In the genomic region with DNA sequence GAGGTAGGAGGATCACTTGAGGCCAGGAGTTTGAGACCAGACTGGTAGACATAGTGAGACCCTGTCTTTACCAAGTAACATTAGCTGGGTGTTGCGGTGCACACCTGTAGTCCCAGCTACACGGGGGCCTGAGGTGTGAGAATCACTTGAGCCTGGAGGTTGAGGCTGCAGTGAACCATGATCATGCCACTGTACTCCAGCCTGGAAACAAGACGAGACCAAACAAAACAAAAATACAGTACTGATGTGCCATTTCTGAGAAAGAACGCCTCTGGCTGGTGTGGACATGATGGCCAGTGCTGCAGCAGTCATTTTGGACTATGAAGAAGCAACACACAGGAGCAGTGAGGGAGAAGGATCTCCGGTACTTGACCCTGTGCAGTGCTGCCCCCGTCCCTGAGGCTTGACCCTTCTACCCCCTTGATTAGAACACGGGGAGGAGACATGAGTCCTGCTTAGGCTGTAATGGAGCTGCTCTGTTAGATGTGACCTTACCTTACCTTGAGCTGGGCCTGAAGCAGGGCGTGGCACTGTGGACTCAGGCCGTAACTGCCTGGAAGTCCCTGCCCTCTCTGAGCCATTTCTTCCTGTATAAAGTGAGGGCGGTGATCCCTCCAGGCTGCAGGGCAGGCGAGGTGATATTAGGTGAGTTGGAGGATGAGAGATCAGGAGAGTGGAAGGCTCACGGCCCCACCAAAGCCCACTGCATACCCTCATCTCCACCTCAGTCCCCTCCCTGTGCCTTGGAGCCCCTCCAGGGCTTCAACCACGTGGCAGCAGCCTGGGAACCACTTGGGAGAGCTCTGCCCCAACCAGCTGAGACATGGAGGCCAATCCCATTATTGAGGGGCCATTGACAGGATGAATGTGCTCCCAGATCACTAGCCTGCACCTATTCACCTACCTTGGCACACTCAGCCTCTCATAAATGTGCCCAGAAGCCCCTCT, we compare ENCODE assay signal across 11 cellular contexts. TPM values are rescaled to one million over a fixed set of nuclear protein-coding genes. Genes with fewer than 3 reads are reported as not detected.
DNase-seq lines count a peak whose midpoint lies in the region; FAIRE-seq and TF ChIP-seq lines count a peak whose summit lies in the region.
"Had no signal": no experiment of that assay in that cellular context is flagged by ENCODE, and none has a peak within 500 bp of the region (broad histone marks: within the 10 kb centered on the region; RNA-seq: fewer than 3 reads in every experiment).

No MANE protein-coding gene starts in this region.

- no peak overlapping the region for H3K4me3 Mint-ChIP-seq in activated CD4-positive, alpha-beta T cell treated with anti-CD3 and anti-CD28 coated beads, Interleukin-2, amount 10 ng/mL, durations not matched to agents 7 days and 5 days

- FAIRE-seq in bronchial epithelial cell (lab: Jason Lieb, UNC): no peak

- DNase-seq in activated CD4-positive, alpha-beta T cell treated with anti-CD3 and anti-CD28 coated beads, Interleukin-2, amount 10 ng/mL, durations not matched to agents 7 days and 5 days: no peak
- no peak for DNase-seq in activated CD4-positive, alpha-beta T cell treated with anti-CD3 and anti-CD28 coated beads for 4 hours
- DNase-seq in NT2/D1 (ENCODE audit: low read depth, low spot score): no peak
- DNase-seq in bronchial epithelial cell (ENCODE audit: low read depth): peak; percentile 44
- peak; percentile 39 for DNase-seq in stimulated activated CD4-positive, alpha-beta T cell treated with anti-CD3 and anti-CD28 coated beads, Interleukin-4, amount 100 ng/mL, for 24 hours
- DNase-seq in amygdala (lab: John Stamatoyannopoulos, UW): no peak
- no peak for DNase-seq in DMS114 treated with DMSO at 0.1 percent for 48 hours (lab: John Stamatoyannopoulos, UW; ENCODE audit: unreplicated experiment)
- DNase-seq in DMS79 treated with DMSO at 0.1 percent for 48 hours (lab: John Stamatoyannopoulos, UW): no peak
- DNase-seq: left ventricle myocardium superior had no signal

- H3K4me1 ChIP-seq in NT2/D1 (ENCODE audit: insufficient read depth, insufficient read length): peaks cover 26% of the 10 kb centered on the region

- H3K4me3 ChIP-seq in NT2/D1 (ENCODE audit: insufficient read length, low read depth) (no peak overlapping the region), bronchial epithelial cell (ENCODE audit: low read depth, low read length) (no peak overlapping the region)
- H3K4me3 ChIP-seq: BLaER1, cardiac muscle cell had no signal

- H3K9me3 ChIP-seq in NT2/D1 (ENCODE audit: insufficient read depth, low read length): no peaks in the 10 kb centered on the region
- H3K9me3 ChIP-seq: BLaER1 had no signal

- peaks cover 37% of the 10 kb centered on the region for H3K36me3 Mint-ChIP-seq in activated CD4-positive, alpha-beta T cell treated with anti-CD3 and anti-CD28 coated beads, Interleukin-2, amount 10 ng/mL, durations not matched to agents 7 days and 5 days (ENCODE audit: low read depth)

- H3K4me1 Mint-ChIP-seq in activated CD4-positive, alpha-beta T cell treated with anti-CD3 and anti-CD28 coated beads, Interleukin-2, amount 10 ng/mL, durations not matched to agents 7 days and 5 days: peaks cover 15% of the 10 kb centered on the region

- CTCF ChIA-PET in activated CD4-positive, alpha-beta T cell treated with anti-CD3 and anti-CD28 coated beads, Interleukin-2, amount 10 ng/mL, durations not matched to agents 7 days and 5 days (lab: Charles Lee): interaction anchor here (0.7 to 20.4 kb wide), 3 partner anchors 11 to 68 kb away, joined by 3 to 326 read pairs (median 5); partner anchors contain the start of gene CCDC124

- POLR2A ChIA-PET in activated CD4-positive, alpha-beta T cell treated with anti-CD3 and anti-CD28 coated beads, Interleukin-2, amount 10 ng/mL, durations not matched to agents 7 days and 5 days (lab: Charles Lee): interaction anchor here (0.6 kb wide), 1 partner anchor 226 kb away, joined by 3 read pairs; no protein-coding TSS in a partner anchor

- H3K36me3 ChIP-seq in NT2/D1 (ENCODE audit: insufficient read depth, insufficient read length, low read length): peaks cover 44% of the 10 kb centered on the region
- H3K36me3 ChIP-seq in bronchial epithelial cell (ENCODE audit: control insufficient read depth, insufficient read depth, low read length): peaks cover 26% of the 10 kb centered on the region

- H3K9me3 Mint-ChIP-seq in activated CD4-positive, alpha-beta T cell treated with anti-CD3 and anti-CD28 coated beads, Interleukin-2, amount 10 ng/mL, durations not matched to agents 7 days and 5 days: no peaks in the 10 kb centered on the region

- H3K27ac Mint-ChIP-seq in activated CD4-positive, alpha-beta T cell treated with anti-CD3 and anti-CD28 coated beads, Interleukin-2, amount 10 ng/mL, durations not matched to agents 7 days and 5 days: peak overlapping the region; percentile 4

- H3K27me3 ChIP-seq in NT2/D1 (ENCODE audit: insufficient read depth, insufficient read length): peaks cover 5% of the 10 kb centered on the region
- H3K27me3 ChIP-seq in bronchial epithelial cell (ENCODE audit: control insufficient read depth, insufficient read depth, low read length): peaks cover 2% of the 10 kb centered on the region

- peak overlapping the region; percentile 13 for H3K9ac ChIP-seq in NT2/D1 (ENCODE audit: insufficient read length, low read depth)
- H3K9ac ChIP-seq: BLaER1 had no signal

- TF ChIP-seq CTCF in bronchial epithelial cell (IDR thresholded peaks at IDR 0.05; ENCODE audit: insufficient read depth, low read length, severe bottlenecking): no peak

- no peaks in the 10 kb centered on the region for H3K27me3 Mint-ChIP-seq in activated CD4-positive, alpha-beta T cell treated with anti-CD3 and anti-CD28 coated beads, Interleukin-2, amount 10 ng/mL, durations not matched to agents 7 days and 5 days

RNA-seq across cellular contexts. Expression of gene RPL18A, which starts 5.9 kb away (rescaled TPM):
- 1,000 to 10,000 TPM; 2,216 to 2,434 TPM for total RNA-seq in activated CD4-positive, alpha-beta T cell treated with anti-CD3 and anti-CD28 coated beads, Interleukin-2, amount 10 ng/mL, durations not matched to agents 7 days and 5 days
- total RNA-seq in bronchial epithelial cell: 1,530 and 1,590 TPM in 2 replicates

RNA-seq across cellular contexts. Expression of gene SLC5A5, which starts 6.1 kb away (rescaled TPM):
- 1 to 10 TPM; 1.7 to 2.2 TPM for total RNA-seq in activated CD4-positive, alpha-beta T cell treated with anti-CD3 and anti-CD28 coated beads, Interleukin-2, amount 10 ng/mL, durations not matched to agents 7 days and 5 days
- under 0.01 and 0.13 TPM in 2 replicates for total RNA-seq in bronchial epithelial cell
- total RNA-seq: left ventricle myocardium superior had no signal

RNA-seq across cellular contexts. Expression of gene JAK3, which starts 17.9 kb away (rescaled TPM):
- 100 to 1,000 TPM; 172 to 176 TPM for total RNA-seq in activated CD4-positive, alpha-beta T cell treated with anti-CD3 and anti-CD28 coated beads, Interleukin-2, amount 10 ng/mL, durations not matched to agents 7 days and 5 days
- 0.26 TPM in 2 replicates for total RNA-seq in bronchial epithelial cell

RNA-seq across cellular contexts. Expression of gene INSL3, which starts 44.3 kb away (rescaled TPM):
- total RNA-seq in activated CD4-positive, alpha-beta T cell treated with anti-CD3 and anti-CD28 coated beads, Interleukin-2, amount 10 ng/mL, durations not matched to agents 7 days and 5 days: 1 to 10 TPM; 6.8 to 7.4 TPM
- not detected in 2 replicates for total RNA-seq in bronchial epithelial cell
- total RNA-seq: left ventricle myocardium superior had no signal

Comparison
In these comparisons a context has a peak if more than half of its experiments do, and no peak if none do; other contexts are left out.
1. DNase-seq: peak in bronchial epithelial cell (single experiment) and stimulated activated CD4-positive, alpha-beta T cell treated with anti-CD3 and anti-CD28 coated beads, Interleukin-4, amount 100 ng/mL, for 24 hours (single experiment); none in activated CD4-positive, alpha-beta T cell treated with anti-CD3 and anti-CD28 coated beads, Interleukin-2, amount 10 ng/mL, durations not matched to agents 7 days and 5 days (single experiment), activated CD4-positive, alpha-beta T cell treated with anti-CD3 and anti-CD28 coated beads for 4 hours (0 of 2), NT2/D1 (single experiment), amygdala (0 of 56), DMS114 treated with DMSO at 0.1 percent for 48 hours (single experiment) and DMS79 treated with DMSO at 0.1 percent for 48 hours (single experiment).
2. RNA of gene JAK3, which starts 17.9 kb away (total RNA-seq): 172 to 176 TPM in activated CD4-positive, alpha-beta T cell treated with anti-CD3 and anti-CD28 coated beads, Interleukin-2, amount 10 ng/mL, durations not matched to agents 7 days and 5 days; 0.26 TPM in bronchial epithelial cell; every median in the first group is over 100 times any median in the second.